Comparison of ENCODE assay signal across 12 cellular contexts in genomic region chr13:30734434-30734833, GRCh38. TPM values are rescaled to one million over a fixed set of nuclear protein-coding genes. Genes with fewer than 3 reads are reported as not detected.
DNase-seq lines count a peak whose midpoint lies in the region; ATAC-seq and TF ChIP-seq lines count a peak whose summit lies in the region.
"Had no signal": no experiment of that assay in that cellular context is flagged by ENCODE, and none has a peak within 500 bp of the region (broad histone marks: within the 10 kb centered on the region; RNA-seq: fewer than 3 reads in every experiment).

No MANE protein-coding gene starts in this region.

- no peaks in the 10 kb centered on the region for H3K27me3 Mint-ChIP-seq in T-helper 1 cell treated with Interleukin-12 subunit alpha and Interleukin-12 subunit beta and Interleukin-4 antibody, amounts not matched to agents 30 μg/mL and 1 μg/mL, for 36 hours (ENCODE audit: low read depth)
- peaks cover 0 to 1% (median 0%) of the 10 kb centered on the region in 5 donors for H3K27me3 Mint-ChIP-seq in naive thymus-derived CD8-positive, alpha-beta T cell

- H3K27ac Mint-ChIP-seq in T-helper 1 cell treated with Interleukin-12 subunit alpha and Interleukin-12 subunit beta and Interleukin-4 antibody, amounts not matched to agents 30 μg/mL and 1 μg/mL, for 36 hours: peak overlapping the region; percentile 96
- peak overlapping the region in 8 of 10 donors; percentile 47 to 98 (median 91) for H3K27ac Mint-ChIP-seq in naive thymus-derived CD8-positive, alpha-beta T cell

- POLR2A ChIA-PET in naive thymus-derived CD8-positive, alpha-beta T cell (lab: Charles Lee): interaction anchor here (1.3 kb wide), 1 partner anchor 117 kb away, joined by 4 read pairs; the partner anchor contains the start of gene USPL1

- ATAC-seq in naive thymus-derived CD8-positive, alpha-beta T cell: no peak

- no peaks in the 10 kb centered on the region for H3K9me3 Mint-ChIP-seq in T-helper 1 cell treated with Interleukin-12 subunit alpha and Interleukin-12 subunit beta and Interleukin-4 antibody, amounts not matched to agents 30 μg/mL and 1 μg/mL, for 36 hours
- no peaks in the 10 kb centered on the region for H3K9me3 Mint-ChIP-seq in naive thymus-derived CD8-positive, alpha-beta T cell

- H3K36me3 Mint-ChIP-seq in T-helper 1 cell treated with Interleukin-12 subunit alpha and Interleukin-12 subunit beta and Interleukin-4 antibody, amounts not matched to agents 30 μg/mL and 1 μg/mL, for 36 hours (ENCODE audit: low read depth): peaks cover 12% of the 10 kb centered on the region
- H3K36me3 Mint-ChIP-seq in naive thymus-derived CD8-positive, alpha-beta T cell: no peaks in the 10 kb centered on the region

- DNase-seq in T-helper 1 cell (no peak), NAMALWA (ENCODE audit: low spot score) (peak; percentile 29), amniotic stem cell (lab: John Stamatoyannopoulos, UW) (peak; percentile 44), GM10266 (ENCODE audit: extremely low spot score) (no peak)
- no peak for DNase-seq in naive thymus-derived CD8-positive, alpha-beta T cell
- no peak for DNase-seq in stimulated activated CD4-positive, alpha-beta T cell treated with anti-CD3 and anti-CD28 coated beads, Interleukin-2, amount 100 ng/mL, for 48 hours
- no peak for DNase-seq in stimulated activated naive CD4-positive, alpha-beta T cell (lab: John Stamatoyannopoulos, UW)
- DNase-seq: activated CD8-positive, alpha-beta memory T cell treated with anti-CD3 and anti-CD28 coated beads, Interleukin-2, amount 50 U/mL, for 48 hours; effector CD8-positive, alpha-beta T cell; nucleus accumbens; stimulated activated CD4-positive, alpha-beta T cell treated with anti-CD3 and anti-CD28 coated beads, Interleukin-1b, Interleukin-23, amount 100 ng/mL, for 48 hours had no signal

- TF ChIP-seq CTCF in GM10266 (IDR thresholded peaks at IDR 0.05; ENCODE audit: control insufficient read depth, insufficient read depth, low read depth, missing control alignments): no peak

- H3K4me3 Mint-ChIP-seq in T-helper 1 cell treated with Interleukin-12 subunit alpha and Interleukin-12 subunit beta and Interleukin-4 antibody, amounts not matched to agents 30 μg/mL and 1 μg/mL, for 36 hours: peak overlapping the region; percentile 97
- H3K4me3 Mint-ChIP-seq in naive thymus-derived CD8-positive, alpha-beta T cell: peak overlapping the region in 9 of 10 donors; percentile 1 to 98 (median 49)

- peaks cover 50% of the 10 kb centered on the region for H3K4me1 Mint-ChIP-seq in T-helper 1 cell treated with Interleukin-12 subunit alpha and Interleukin-12 subunit beta and Interleukin-4 antibody, amounts not matched to agents 30 μg/mL and 1 μg/mL, for 36 hours (ENCODE audit: low read depth)
- peaks cover 19 to 62% (median 54%) of the 10 kb centered on the region in 4 donors for H3K4me1 Mint-ChIP-seq in naive thymus-derived CD8-positive, alpha-beta T cell

RNA-seq across cellular contexts. Expression of gene ALOX5AP, which starts 0.9 kb away (rescaled TPM):
- 10 to 100 TPM; 13.6 to 16.3 TPM for total RNA-seq in naive thymus-derived CD8-positive, alpha-beta T cell
- 100 to 1,000 TPM; 137 to 235 (median 142) TPM for polyA plus RNA-seq in naive thymus-derived CD8-positive, alpha-beta T cell

Comparison
In these comparisons a context has a peak if more than half of its experiments do, and no peak if none do; other contexts are left out.
1. DNase-seq: peak in NAMALWA (single experiment) and amniotic stem cell (single experiment); none in T-helper 1 cell (0 of 5), naive thymus-derived CD8-positive, alpha-beta T cell (0 of 10), stimulated activated CD4-positive, alpha-beta T cell treated with anti-CD3 and anti-CD28 coated beads, Interleukin-2, amount 100 ng/mL, for 48 hours (0 of 2), GM10266 (single experiment) and stimulated activated naive CD4-positive, alpha-beta T cell (0 of 6).